Comparison of ENCODE assay signal across 8 cellular contexts in genomic region chr20:52313335-52313963, GRCh38.
DNase-seq lines count a peak whose midpoint lies in the region; ATAC-seq and TF ChIP-seq lines count a peak whose summit lies in the region.

No MANE protein-coding gene starts in this region.

- H3K9me3 ChIP-seq in adipocyte (ENCODE audit: control insufficient read depth, low read length), result no peaks in the 10 kb centered on the region

- intact Hi-C loops in left colon (cut with DNase I, micrococcal nuclease), result loop anchor here in 1 of 2 donors (5.0 kb wide), 1 partner anchor 1234 kb away; no protein-coding TSS in a partner anchor

- H3K9ac ChIP-seq in adipocyte (ENCODE audit: low read length), result peak overlapping the region; percentile 47

- no peaks in the 10 kb centered on the region for H3K27me3 ChIP-seq in adipocyte (replicated peaks; ENCODE audit: control insufficient read depth, insufficient read depth, low read length)

- peaks cover 15% of the 10 kb centered on the region for H3K4me1 ChIP-seq in adipocyte (ENCODE audit: control insufficient read depth, insufficient read depth, low read length)

- TF ChIP-seq CTCF in GM13976 (IDR thresholded peaks at IDR 0.05; ENCODE audit: borderline replicate concordance, control extremely low read depth, extremely low read depth, insufficient read depth, missing control alignments), result no peak

- DNase-seq in COLO829 (ENCODE audit: low spot score) (peak; percentile 72), NCI-H1105 treated with DMSO at 0.1 percent for 48 hours (lab: John Stamatoyannopoulos, UW) (peak; percentile 63), adipocyte (ENCODE audit: low read depth) (peak; percentile 20), left colon (no peak), RPMI8226 (no peak), GM13976 (ENCODE audit: low spot score) (no peak)

- H3K4me3 ChIP-seq in adipocyte (ENCODE audit: low read length), result peak overlapping the region; percentile 14

- ATAC-seq in left colon, result peak; percentile 64
- no peak for ATAC-seq in HG03378 (IDR thresholded peaks at IDR 0.05; ENCODE audit: unreplicated experiment)
- ATAC-seq in HG02938 (IDR thresholded peaks at IDR 0.05; ENCODE audit: unreplicated experiment), result no peak

- no peaks in the 10 kb centered on the region for H3K36me3 ChIP-seq in adipocyte (ENCODE audit: control insufficient read depth, insufficient read depth, low read length, severe bottlenecking)

- in situ Hi-C loops in GM13976 (cut with MboI; ENCODE audit: low sequenced_read_pairs, unreplicated experiment), result no loop called here

Comparison
In these comparisons a context has a peak if more than half of its experiments do, and no peak if none do; other contexts are left out.
1. DNase-seq: peak in COLO829 (single experiment), NCI-H1105 treated with DMSO at 0.1 percent for 48 hours (single experiment) and adipocyte (single experiment); none in left colon (0 of 2), RPMI8226 (single experiment) and GM13976 (single experiment).